In the genomic region with DNA sequence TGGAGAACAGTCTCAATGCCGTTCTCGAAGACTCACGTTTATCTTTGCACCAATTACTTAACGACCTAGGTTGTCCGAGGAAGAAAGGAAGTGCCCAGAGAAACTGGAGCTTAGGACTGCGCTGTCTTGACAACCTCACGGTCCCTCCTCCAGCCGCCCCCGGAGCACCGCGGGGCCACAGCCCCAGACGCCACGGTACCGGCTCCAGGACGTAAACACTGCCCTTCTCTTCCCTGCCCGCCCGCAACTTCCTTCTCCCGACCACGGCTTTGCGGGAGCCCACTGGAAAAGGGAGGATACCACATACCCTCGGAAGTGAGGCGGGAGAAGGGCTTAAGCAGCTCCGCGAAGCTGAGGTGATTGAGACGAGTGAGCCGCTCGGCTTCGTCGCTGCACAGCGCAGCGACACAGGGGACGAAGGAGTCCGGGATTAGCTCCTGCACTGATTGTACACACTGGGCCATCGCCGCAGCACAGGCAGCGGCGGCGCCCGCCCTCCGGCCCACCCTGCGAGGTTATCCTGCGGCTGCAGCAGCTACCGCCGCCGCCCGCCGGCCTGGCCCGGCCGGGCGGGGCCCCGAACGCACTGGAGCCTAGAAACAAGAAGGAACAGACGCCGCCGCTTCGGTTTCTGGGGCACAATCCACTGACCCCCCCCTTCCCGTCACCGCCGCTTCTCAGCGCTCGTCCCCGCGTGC, we compare ENCODE assay signal across 8 cellular contexts. TPM values are rescaled to one million over a fixed set of nuclear protein-coding genes. Genes with fewer than 3 reads are reported as not detected.
DNase-seq lines count a peak whose midpoint lies in the region; ATAC-seq and TF ChIP-seq lines count a peak whose summit lies in the region.

No MANE protein-coding gene starts in this region.

- H3K27ac ChIP-seq in hepatocyte: peak overlapping the region; percentile 96

- no peaks in the 10 kb centered on the region for H3K36me3 ChIP-seq in hepatocyte (replicated peaks; ENCODE audit: insufficient read depth, low read depth)

- peaks cover 9% of the 10 kb centered on the region for H3K4me1 ChIP-seq in hepatocyte (ENCODE audit: insufficient read depth)

- peak overlapping the region; percentile 77 for H2AFZ ChIP-seq in hepatocyte

- H3K4me2 ChIP-seq in hepatocyte: peak overlapping the region; percentile 77

- H3K4me3 ChIP-seq in hepatocyte (peak overlapping the region; percentile 79), retinal pigment epithelial cell (ENCODE audit: low read length) (peak overlapping the region; percentile 91)

- TF ChIP-seq CTCF in hepatocyte (IDR thresholded peaks at IDR 0.05; ENCODE audit: poor library complexity) (no peak), retinal pigment epithelial cell (conservative IDR thresholded peaks at IDR 0.05; ENCODE audit: low read depth, low read length) (no peak)

- 2% methylated on average over 50 of the region's 63 CpGs for WGBS in hepatocyte (ENCODE audit: low lambda C conversion rate, missing lambda C conversion rate)

- H3K9me2 ChIP-seq in hepatocyte (replicated peaks; ENCODE audit: insufficient read depth): no peaks in the 10 kb centered on the region

- peak; percentile 31 for DNase-seq in Ammon's horn (ENCODE audit: low spot score)
- DNase-seq in NOMO-1 treated with dmso at 0.1 percent for 144 hours (lab: John Stamatoyannopoulos, UW; ENCODE audit: unreplicated experiment): peak; percentile 23
- DNase-seq in amniotic stem cell (lab: John Stamatoyannopoulos, UW): peak; percentile 18
- peak; percentile 72 for DNase-seq in hepatocyte (ENCODE audit: low spot score)
- DNase-seq in retinal pigment epithelial cell (ENCODE audit: low read depth): no peak
- no peak for DNase-seq in putamen (ENCODE audit: low spot score)

- no peaks in the 10 kb centered on the region for H3K27me3 ChIP-seq in hepatocyte

- H3K79me2 ChIP-seq in hepatocyte: peaks cover 48% of the 10 kb centered on the region

- ATAC-seq in GM18867 (IDR thresholded peaks at IDR 0.05; ENCODE audit: unreplicated experiment) (peak; percentile 41), HG03064 (IDR thresholded peaks at IDR 0.05; ENCODE audit: low read depth, unreplicated experiment) (peak; percentile 35)

- H3K9me3 ChIP-seq in hepatocyte (ENCODE audit: low read depth): no peaks in the 10 kb centered on the region

- H4K20me1 ChIP-seq in hepatocyte (ENCODE audit: insufficient read depth, poor library complexity, severe bottlenecking): peaks cover 41% of the 10 kb centered on the region

RNA-seq across cellular contexts. Expression of gene TRAPPC8, which starts 0.5 kb away (rescaled TPM):
- 39.4 and 68.7 TPM in 2 replicates for total RNA-seq in hepatocyte
- 12.0 and 12.6 TPM in 2 replicates for polyA plus RNA-seq in hepatocyte

Comparison
In these comparisons a context has a peak if more than half of its experiments do, and no peak if none do; other contexts are left out.
1. DNase-seq: peak in Ammon's horn (single experiment), NOMO-1 treated with dmso at 0.1 percent for 144 hours (single experiment), amniotic stem cell (single experiment) and hepatocyte (single experiment); none in retinal pigment epithelial cell (single experiment) and putamen (single experiment).